Comparison of ENCODE assay signal across 17 cellular contexts in the genomic region with DNA sequence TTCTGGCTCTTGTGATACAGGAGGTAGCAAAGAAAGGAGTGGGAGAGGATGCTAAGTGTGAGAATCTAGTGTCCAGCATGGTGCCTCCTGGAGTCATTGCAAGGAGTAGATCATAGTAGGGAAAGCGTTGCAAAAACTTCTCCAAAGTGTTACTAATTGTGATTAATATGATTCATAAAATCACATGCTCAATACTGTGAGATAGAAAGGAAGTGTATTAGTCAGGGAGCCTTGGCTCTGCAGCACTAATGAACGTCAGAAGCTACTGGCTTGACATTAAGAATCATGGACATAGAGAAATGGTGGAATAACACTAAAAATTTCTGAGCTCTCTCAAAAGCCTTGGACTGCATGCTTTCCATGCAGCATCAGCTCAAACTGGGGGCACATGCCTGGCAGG.
"Had no signal": no experiment of that assay in that cellular context is flagged by ENCODE, and none has a peak within 500 bp of the region (broad histone marks: within the 10 kb centered on the region; RNA-seq: fewer than 3 reads in every experiment).

No MANE protein-coding gene starts in this region.

- ATAC-seq: natural killer cell; pancreas; stimulated activated memory B cell treated with anti-CD40 and anti-IgM and Interleukin-4, amounts not matched to agents 10 μg/mL and 1 μg/mL and 100 μg/mL, for 72 hours had no signal

- H3K4me1 ChIP-seq: ascending aorta, pancreas, sigmoid colon had no signal

- H3K27ac ChIP-seq: ascending aorta, pancreas, sigmoid colon, thoracic aorta, VCaP had no signal

- DNase-seq: activated CD4-positive, alpha-beta T cell treated with anti-CD3 and anti-CD28 coated beads, Interleukin-2, amount 50 U/mL, for 1 hour; activated CD4-positive, CD25-positive, alpha-beta regulatory T cell treated with anti-CD3 and anti-CD28 coated beads, Interleukin-2, amount 50 U/mL, for 72 hours; activated CD8-positive, alpha-beta memory T cell treated with anti-CD3 and anti-CD28 coated beads for 24 hours; activated CD8-positive, alpha-beta memory T cell treated with anti-CD3 and anti-CD28 coated beads, Interleukin-2, amount 50 U/mL, for 48 hours; activated effector memory CD4-positive, alpha-beta T cell treated with anti-CD3 and anti-CD28 coated beads, Interleukin-2, amount 50 U/mL, for 16 hours; activated T-cell treated with anti-CD3 and anti-CD28 coated beads, Interleukin-2, amount 50 U/mL, for 48 hours; effector memory CD4-positive, alpha-beta T cell; erythroblast; natural killer cell; pancreas; sigmoid colon; stimulated activated CD4-positive, alpha-beta T cell treated with anti-CD3 and anti-CD28 coated beads, Interleukin-4, amount 100 ng/mL, for 24 hours; T-helper 2 cell had no signal

- H3K27me3 ChIP-seq: ascending aorta, pancreas, sigmoid colon had no signal

- H3K36me3 ChIP-seq: ascending aorta, pancreas, sigmoid colon, thoracic aorta had no signal

- H3K9me3 ChIP-seq: pancreas, thoracic aorta had no signal

- H3K4me3 ChIP-seq: ascending aorta, pancreas, sigmoid colon, thoracic aorta had no signal
